11 cellular contexts compared by ENCODE assay signal in genomic region chr6:63640062-63640461, GRCh38. TPM values are rescaled to one million over a fixed set of nuclear protein-coding genes. Genes with fewer than 3 reads are reported as not detected.
A peak's percentile ranks its signal among the peaks of the same experiment; 100 is the strongest.
DNase-seq lines count a peak whose midpoint lies in the region; ATAC-seq and TF ChIP-seq lines count a peak whose summit lies in the region.
"Had no signal": no experiment of that assay in that cellular context is flagged by ENCODE, and none has a peak within 500 bp of the region (broad histone marks: within the 10 kb centered on the region; RNA-seq: fewer than 3 reads in every experiment).

No MANE protein-coding gene starts in this region.

- H3K9me3 Mint-ChIP-seq in CD4-positive, alpha-beta T cell, result no peaks in the 10 kb centered on the region
- no peaks in the 10 kb centered on the region for H3K9me3 Mint-ChIP-seq in activated naive CD4-positive, alpha-beta T cell treated with anti-CD3 and anti-CD28 coated beads, Interleukin-2, amount 10 ng/mL, durations not matched to agents 7 days and 5 days

- no peak overlapping the region for H2AFZ ChIP-seq in neural cell (ENCODE audit: low read depth, low read length)

- peaks cover 9% of the 10 kb centered on the region for H4K20me1 ChIP-seq in neural cell (ENCODE audit: insufficient read depth)

- H3F3A ChIP-seq in neural cell (ENCODE audit: insufficient read depth, low read length, poor library complexity, severe bottlenecking), result peaks cover 4% of the 10 kb centered on the region

- H3K27ac ChIP-seq in CD4-positive, alpha-beta T cell (ENCODE audit: low read depth, low read length), result no peak overlapping the region
- no peak overlapping the region for H3K27ac ChIP-seq in neural cell (ENCODE audit: low read length)
- no peak overlapping the region for H3K27ac ChIP-seq in adrenal gland
- H3K27ac ChIP-seq: gastrocnemius medialis had no signal

- intact Hi-C loops in CD4-positive, alpha-beta T cell (cut with DNase I, micrococcal nuclease), result loop anchor here in 1 of 2 experiments (5.0 kb wide), 1 partner anchor 37 kb away; no protein-coding TSS in a partner anchor
- intact Hi-C loops in adrenal gland (cut with DNase I), result no loop called here

- POLR2A ChIA-PET in CD4-positive, alpha-beta T cell (lab: Charles Lee), result no interaction called here

- no peaks in the 10 kb centered on the region for H3K36me3 ChIP-seq in neural cell (ENCODE audit: insufficient read depth, low read length)
- H3K36me3 ChIP-seq in adrenal gland (replicated peaks in 1 of 2), result no peaks in the 10 kb centered on the region
- H3K36me3 ChIP-seq: gastrocnemius medialis had no signal

- H3K9me3 ChIP-seq in CD4-positive, alpha-beta T cell (ENCODE audit: control insufficient read depth, low read length), result no peaks in the 10 kb centered on the region
- H3K9me3 ChIP-seq in neural cell (ENCODE audit: low read length) (no peaks in the 10 kb centered on the region), adrenal gland (replicated peaks in 1 of 3) (no peaks in the 10 kb centered on the region)
- H3K9me3 ChIP-seq: gastrocnemius medialis, MG63 had no signal

- no peak for TF ChIP-seq CTCF in CD4-positive, alpha-beta T cell (IDR thresholded peaks at IDR 0.05)
- no peak for TF ChIP-seq CTCF in neural cell (IDR thresholded peaks at IDR 0.05; ENCODE audit: poor library complexity, severe bottlenecking)
- no peak for TF ChIP-seq CTCF in adrenal gland (IDR thresholded peaks at IDR 0.05)

- H3K27me3 ChIP-seq in CD4-positive, alpha-beta T cell (ENCODE audit: control insufficient read depth, insufficient read depth, low read length), result no peaks in the 10 kb centered on the region
- no peaks in the 10 kb centered on the region for H3K27me3 ChIP-seq in neural cell (ENCODE audit: insufficient read depth, low read depth, low read length)
- H3K27me3 ChIP-seq in adrenal gland, result no peaks in the 10 kb centered on the region
- H3K27me3 ChIP-seq: gastrocnemius medialis, MG63 had no signal

- H3K9ac ChIP-seq in neural cell (ENCODE audit: low read length), result no peak overlapping the region

- peaks cover 77% of the 10 kb centered on the region for H3K79me2 ChIP-seq in neural cell (replicated peaks; ENCODE audit: insufficient read depth, low read length)

- H3K4me1 Mint-ChIP-seq in CD4-positive, alpha-beta T cell (ENCODE audit: low read depth), result peaks cover 90% of the 10 kb centered on the region
- H3K4me1 Mint-ChIP-seq in activated naive CD4-positive, alpha-beta T cell treated with anti-CD3 and anti-CD28 coated beads, Interleukin-2, amount 10 ng/mL, durations not matched to agents 7 days and 5 days, result peaks cover 55% of the 10 kb centered on the region

- 13 to 37% (median 33%) methylated on average over 2 of the region's 2 CpGs for WGBS in adrenal gland, 4 donors

- CTCF ChIA-PET in CD4-positive, alpha-beta T cell (lab: Charles Lee), result no interaction called here
- CTCF ChIA-PET in activated naive CD4-positive, alpha-beta T cell treated with anti-CD3 and anti-CD28 coated beads, Interleukin-2, amount 10 ng/mL, durations not matched to agents 7 days and 5 days (lab: Charles Lee), result interaction anchor here (0.5 kb wide), 1 partner anchor 59 kb away, joined by 3 read pairs; no protein-coding TSS in a partner anchor

- TF ChIP-seq POLR2A in adrenal gland (IDR thresholded peaks at IDR 0.05), result no peak

- no peak for ATAC-seq in CD4-positive, alpha-beta T cell (ENCODE audit: poor library complexity)
- ATAC-seq in HG03196 (IDR thresholded peaks at IDR 0.05; ENCODE audit: unreplicated experiment) (peak; percentile 21), HG03095 (IDR thresholded peaks at IDR 0.05; ENCODE audit: unreplicated experiment) (no peak)
- ATAC-seq: gastrocnemius medialis had no signal

- H3K27me3 Mint-ChIP-seq in CD4-positive, alpha-beta T cell, result no peaks in the 10 kb centered on the region
- no peaks in the 10 kb centered on the region for H3K27me3 Mint-ChIP-seq in activated naive CD4-positive, alpha-beta T cell treated with anti-CD3 and anti-CD28 coated beads, Interleukin-2, amount 10 ng/mL, durations not matched to agents 7 days and 5 days

- H3K27ac Mint-ChIP-seq in CD4-positive, alpha-beta T cell, result peak overlapping the region; percentile 33
- no peak overlapping the region for H3K27ac Mint-ChIP-seq in activated naive CD4-positive, alpha-beta T cell treated with anti-CD3 and anti-CD28 coated beads, Interleukin-2, amount 10 ng/mL, durations not matched to agents 7 days and 5 days

- DNase-seq in CD4-positive, alpha-beta T cell, result no peak
- DNase-seq in astrocyte of the hippocampus (ENCODE audit: low read depth, low spot score) (peak; percentile 11), adrenal gland (no peak), NCI-H524 treated with DMSO at 0.1 percent for 48 hours (lab: John Stamatoyannopoulos, UW) (no peak)
- no peak for DNase-seq in activated naive CD4-positive, alpha-beta T cell treated with anti-CD3 and anti-CD28 coated beads, Interleukin-2, amount 10 ng/mL, durations not matched to agents 7 days and 5 days
- DNase-seq: gastrocnemius medialis, MG63, OCI-M1 had no signal

- no peak overlapping the region for H3K4me2 ChIP-seq in neural cell (ENCODE audit: low read length)

- no peaks in the 10 kb centered on the region for H3K9me2 ChIP-seq in neural cell (ENCODE audit: insufficient read depth, low read length)

- TF ChIP-seq EP300 in neural cell (conservative IDR thresholded peaks at IDR 0.05; ENCODE audit: poor library complexity, severe bottlenecking), result no peak

- H3K4me1 ChIP-seq in adrenal gland (replicated peaks in 1 of 2), result peaks cover 16 to 69% of the 10 kb centered on the region in 2 donors

- H3K4me3 ChIP-seq in neural cell (ENCODE audit: low read length), result peak overlapping the region; percentile 87
- H3K4me3 ChIP-seq in adrenal gland, result no peak overlapping the region
- H3K4me3 ChIP-seq: gastrocnemius medialis, MG63 had no signal

- peaks cover 30% of the 10 kb centered on the region for H3K36me3 Mint-ChIP-seq in CD4-positive, alpha-beta T cell (ENCODE audit: low read depth)
- peaks cover 5% of the 10 kb centered on the region for H3K36me3 Mint-ChIP-seq in activated naive CD4-positive, alpha-beta T cell treated with anti-CD3 and anti-CD28 coated beads, Interleukin-2, amount 10 ng/mL, durations not matched to agents 7 days and 5 days

- peak overlapping the region; percentile 68 for H3K4me3 Mint-ChIP-seq in CD4-positive, alpha-beta T cell
- H3K4me3 Mint-ChIP-seq in activated naive CD4-positive, alpha-beta T cell treated with anti-CD3 and anti-CD28 coated beads, Interleukin-2, amount 10 ng/mL, durations not matched to agents 7 days and 5 days, result no peak overlapping the region

- no peak for TF ChIP-seq RAD21 in neural cell (conservative IDR thresholded peaks at IDR 0.05)

TF ChIP-seq in neural cell, 6 proteins besides CTCF, POLR2A, EP300 and RAD21:
- no peak for TF ChIP-seq MXI1 (conservative IDR thresholded peaks at IDR 0.05; ENCODE audit: poor library complexity, severe bottlenecking)
- no peak for TF ChIP-seq TAF1 (IDR thresholded peaks at IDR 0.05; ENCODE audit: low read depth)

RNA-seq across cellular contexts. Expression of gene PHF3, which starts 4.5 kb away (rescaled TPM):
- 100 to 1,000 TPM; 125 to 136 TPM for total RNA-seq in CD4-positive, alpha-beta T cell
- polyA plus RNA-seq in neural cell (20.9 and 21.1 TPM in 2 replicates), adrenal gland (10 to 100 TPM in 2 of 3 donors, 1 to 10 TPM in 1; 9.7 to 43.3 (median 15.0) TPM)
- polyA minus RNA-seq in neural cell, result 174 and 214 TPM in 2 replicates
- 10 to 100 TPM; 41.3 to 89.9 (median 70.6) TPM for total RNA-seq in adrenal gland
